Comparison of ENCODE assay signal across 8 cellular contexts in the genomic region with DNA sequence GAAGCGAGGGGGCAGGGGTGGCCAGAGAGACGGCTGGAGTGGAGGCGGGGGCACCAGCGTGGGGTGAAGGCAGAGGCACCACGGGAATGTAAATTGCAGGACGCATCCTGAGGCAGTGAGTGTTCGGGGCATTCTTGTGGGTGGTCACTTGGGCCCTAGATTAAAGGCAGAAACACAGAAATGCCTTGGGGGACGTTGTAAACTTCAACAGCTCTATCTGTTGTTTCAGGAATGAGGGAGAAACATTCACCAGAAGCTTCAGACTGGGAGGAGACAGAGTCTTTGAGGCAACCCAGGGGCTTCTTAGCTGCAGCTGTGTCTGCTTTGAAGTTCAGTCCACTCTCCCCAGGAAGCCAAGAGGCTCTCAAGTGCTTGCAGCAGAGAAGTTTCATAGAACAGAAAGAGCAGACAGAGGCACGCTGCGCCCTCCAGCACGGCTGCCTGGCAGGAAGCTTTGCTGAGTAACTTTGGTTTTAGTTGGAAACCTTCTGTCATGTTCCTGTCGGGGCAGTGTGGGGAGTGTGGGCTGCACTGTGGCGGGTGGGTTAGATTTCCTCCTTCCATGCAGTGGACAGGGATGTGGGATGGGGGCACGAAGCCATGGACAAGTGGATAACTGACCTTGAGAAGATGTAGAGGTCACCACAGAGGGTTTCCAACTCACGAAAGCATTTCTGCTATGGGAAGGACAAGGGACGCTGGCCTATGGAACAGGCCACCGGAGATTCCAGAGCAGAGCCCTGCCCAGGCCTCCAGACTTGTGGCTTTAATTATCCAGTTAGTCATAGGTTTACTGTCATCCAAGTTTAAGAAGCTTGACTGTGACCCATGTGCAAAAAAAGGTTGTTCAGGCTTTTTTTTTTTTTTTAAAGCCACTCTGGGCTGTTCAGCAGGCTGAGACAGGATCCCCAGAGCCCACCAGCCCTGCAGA.
DNase-seq lines count a peak whose midpoint lies in the region; ATAC-seq and TF ChIP-seq lines count a peak whose summit lies in the region.

No MANE protein-coding gene starts in this region.

- TF ChIP-seq CTCF in WI38 (IDR thresholded peaks at IDR 0.05; ENCODE audit: low read depth, low read length) (no peak), breast epithelium (IDR thresholded peaks at IDR 0.05) (peak in 1 of 3 donors; percentile 10)

- TF ChIP-seq EP300 in Ishikawa (IDR thresholded peaks at IDR 0.05; ENCODE audit: borderline replicate concordance), result no peak

- H3K4me1 ChIP-seq in breast epithelium, result peaks cover 25 to 29% of the 10 kb centered on the region in 2 donors

- intact Hi-C loops in breast epithelium (cut with DNase I; ENCODE audit: low total_unique reads), result loop anchor here (10.0 kb wide), 1 partner anchor 106 kb away; the partner anchor contains the start of gene ARF6

- H3K27ac ChIP-seq in breast epithelium, result peak overlapping the region; percentile 96 to 98

- H3K4me3 ChIP-seq in WI38 (ENCODE audit: low read depth, low read length) (peak overlapping the region; percentile 35), breast epithelium (peak overlapping the region in 2 of 3 donors; percentile 28 to 52)

- TF ChIP-seq POLR2A in breast epithelium (IDR thresholded peaks at IDR 0.05), result no peak

- H3K9me3 ChIP-seq in breast epithelium, result no peaks in the 10 kb centered on the region

- H3K36me3 ChIP-seq in breast epithelium, result no peaks in the 10 kb centered on the region

- TF ChIP-seq RAD21 in Ishikawa (IDR thresholded peaks at IDR 0.05; ENCODE audit: low read depth), result no peak

- H3K27me3 ChIP-seq in breast epithelium, result no peaks in the 10 kb centered on the region

- ATAC-seq in left lobe of liver (peak; percentile 19), GM21529 (IDR thresholded peaks at IDR 0.05; ENCODE audit: unreplicated experiment) (no peak), GM18868 (IDR thresholded peaks at IDR 0.05; ENCODE audit: unreplicated experiment) (no peak)

- peak; percentile 89 for DNase-seq in Daoy (ENCODE audit: low read depth)
- DNase-seq in breast epithelium (ENCODE audit: low spot score in 2 of 2), result peak; percentile 72 to 78
- DNase-seq in left lobe of liver (ENCODE audit: low spot score), result peak; percentile 57
- DNase-seq in stimulated activated CD4-positive, alpha-beta T cell treated with anti-CD3 and anti-CD28 coated beads, TNF-alpha, amount 100 ng/mL, for 4 hours (ENCODE audit: low read depth in 3 of 3), result peak; percentile 60 to 71 (median 60)

TF ChIP-seq in Ishikawa, 13 proteins besides CTCF, POLR2A, EP300 and RAD21:
- TF ChIP-seq YY1 (IDR thresholded peaks at IDR 0.05; ENCODE audit: low read depth) (no peak), NFIC (IDR thresholded peaks at IDR 0.05) (peak; percentile 6; the same call in 1 of the 2 replicates), TCF12 (IDR thresholded peaks at IDR 0.05; ENCODE audit: low read depth) (0 out of 2 replicates have a peak, but pooled peaks have one; percentile 20), REST (IDR thresholded peaks at IDR 0.05; ENCODE audit: low read depth) (no peak), EGR1 (IDR thresholded peaks at IDR 0.05) (no peak), FOXM1 (IDR thresholded peaks at IDR 0.05; ENCODE audit: borderline replicate concordance, low read depth) (no peak), CEBPB (IDR thresholded peaks at IDR 0.05) (no peak)
- TF ChIP-seq, protein P1, sequence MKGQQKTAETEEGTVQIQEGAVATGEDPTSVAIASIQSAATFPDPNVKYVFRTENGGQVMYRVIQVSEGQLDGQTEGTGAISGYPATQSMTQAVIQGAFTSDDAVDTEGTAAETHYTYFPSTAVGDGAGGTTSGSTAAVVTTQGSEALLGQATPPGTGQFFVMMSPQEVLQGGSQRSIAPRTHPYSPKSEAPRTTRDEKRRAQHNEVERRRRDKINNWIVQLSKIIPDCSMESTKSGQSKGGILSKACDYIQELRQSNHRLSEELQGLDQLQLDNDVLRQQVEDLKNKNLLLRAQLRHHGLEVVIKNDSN (IDR thresholded peaks at IDR 0.05), result no peak
